Comparison of ENCODE assay signal across 7 cellular contexts in genomic region chr21:39386194-39386593, GRCh38. TPM values are rescaled to one million over a fixed set of nuclear protein-coding genes. Genes with fewer than 3 reads are reported as not detected.
DNase-seq lines count a peak whose midpoint lies in the region; ATAC-seq and TF ChIP-seq lines count a peak whose summit lies in the region.

No MANE protein-coding gene starts in this region.

- intact Hi-C loops in gastrocnemius medialis (cut with DNase I; ENCODE audit: low total_unique reads), result loop anchor here (5.0 kb wide), 1 partner anchor 204 kb away; the partner anchor contains the start of gene PSMG1

- H3K4me1 ChIP-seq in gastrocnemius medialis, result peaks cover 19 to 29% of the 10 kb centered on the region in 2 donors

- ATAC-seq in gastrocnemius medialis (peak in 1 of 2 donors; percentile 22), GM19397 (IDR thresholded peaks at IDR 0.05; ENCODE audit: unreplicated experiment) (no peak), GM19395 (IDR thresholded peaks at IDR 0.05; ENCODE audit: unreplicated experiment) (no peak)

- TF ChIP-seq POLR2A in gastrocnemius medialis (IDR thresholded peaks at IDR 0.05), result no peak

- H3K4me3 ChIP-seq in gastrocnemius medialis, result peak overlapping the region; percentile 35 to 53 (median 44)

- TF ChIP-seq CTCF in VCaP (conservative IDR thresholded peaks at IDR 0.05) (no peak), gastrocnemius medialis (IDR thresholded peaks at IDR 0.05 in 4 of 5, conservative IDR thresholded peaks at IDR 0.05 in 1 of 5) (no peak)

- no peaks in the 10 kb centered on the region for H3K9me3 ChIP-seq in gastrocnemius medialis

- H3K27ac ChIP-seq in VCaP (peak overlapping the region; percentile 64), gastrocnemius medialis (peak overlapping the region; percentile 79 to 86 (median 83))

- DNase-seq in HT-29 (ENCODE audit: low spot score) (peak; percentile 4), fibroblast of the conjunctiva (ENCODE audit: low read depth) (peak; percentile 16), gastrocnemius medialis (peak in 1 of 2 donors; percentile 50), NCI-H1048 (lab: John Stamatoyannopoulos, UW) (no peak)

- no peaks in the 10 kb centered on the region for H3K27me3 ChIP-seq in gastrocnemius medialis

- in situ Hi-C loops in gastrocnemius medialis (cut with MboI; ENCODE audit: low sequenced_read_pairs in 4 of 4), result loop anchor here (5.0 to 25.0 kb wide), 5 partner anchors 34 to 199 kb away; partner anchors contain the start of genes BRWD1 (in 2 of the 4) and PSMG1 (in 2 of the 4)

- no peaks in the 10 kb centered on the region for H3K36me3 ChIP-seq in gastrocnemius medialis

RNA-seq across cellular contexts. Expression of gene HMGN1, which starts 37.3 kb away (rescaled TPM):
- 132 and 165 TPM in 2 replicates for total RNA-seq in HT-29 (2014; rRNA removed; shearing (Covaris generic))
- 10 to 100 TPM in 1 of 4 donors, 1 to 10 TPM in 3; 7.6 to 16.2 (median 9.1) TPM for total RNA-seq in gastrocnemius medialis

RNA-seq across cellular contexts. Expression of gene LCA5L, which starts 59.4 kb away (rescaled TPM):
- 0.81 TPM in 1 of 2 replicates, not detected in the other for total RNA-seq in HT-29 (2014; rRNA removed; shearing (Covaris generic))
- total RNA-seq in gastrocnemius medialis, result 1 to 10 TPM; 2.3 to 7.9 (median 4.9) TPM
